ENCODE assay signal across 34 cellular contexts in the genomic region with DNA sequence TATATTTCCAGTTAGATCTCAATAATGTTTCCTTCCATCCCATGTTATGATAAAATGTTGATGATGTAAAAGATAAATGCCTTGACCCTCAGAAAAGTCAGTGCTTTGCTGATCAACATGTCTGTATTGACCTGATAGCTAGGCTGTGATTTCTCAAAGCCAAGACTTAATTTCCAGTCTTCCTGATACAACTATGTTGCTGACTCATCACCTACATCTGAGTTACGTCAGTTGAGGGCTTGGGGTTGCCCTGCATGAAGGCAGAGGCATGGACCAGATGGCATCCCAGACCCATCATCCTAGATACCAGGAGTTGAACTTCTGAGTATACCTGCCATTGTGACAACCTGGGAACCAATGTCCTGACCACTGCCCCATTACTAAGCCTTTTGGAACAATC. TPM values are rescaled to one million over a fixed set of nuclear protein-coding genes. Genes with fewer than 3 reads are reported as not detected.
"Had no signal": no experiment of that assay in that cellular context is flagged by ENCODE, and none has a peak within 500 bp of the region (broad histone marks: within the 10 kb centered on the region; RNA-seq: fewer than 3 reads in every experiment).

No MANE protein-coding gene starts in this region.

- H3K36me3 Mint-ChIP-seq: activated CD8-positive, alpha-beta memory T cell treated with anti-CD3 and anti-CD28 coated beads, Interleukin-2, amount 10 ng/mL, durations not matched to agents 7 days and 5 days; activated naive CD4-positive, alpha-beta T cell treated with anti-CD3 and anti-CD28 coated beads, Interleukin-2, amount 50 U/mL, for 72 hours had no signal

- H3K27ac ChIP-seq: adrenal gland, body of pancreas, KMS-11, SJCRH30, SK-N-MC, WERI-Rb-1 had no signal

- H3K4me2 ChIP-seq: KMS-11 had no signal

- H3K4me1 ChIP-seq: adrenal gland, body of pancreas, SJCRH30 had no signal

- DNase-seq: activated CD4-positive, alpha-beta memory T cell treated with anti-CD3 and anti-CD28 coated beads, Interleukin-2, amount 10 ng/mL, durations not matched to agents 7 days and 5 days; activated CD4-positive, alpha-beta T cell treated with anti-CD3 and anti-CD28 coated beads for 1 hour; activated CD4-positive, alpha-beta T cell treated with anti-CD3 and anti-CD28 coated beads for 48 hours; activated CD4-positive, CD25-positive, alpha-beta regulatory T cell; activated CD8-positive, alpha-beta memory T cell treated with anti-CD3 and anti-CD28 coated beads for 24 hours; activated CD8-positive, alpha-beta memory T cell treated with anti-CD3 and anti-CD28 coated beads, Interleukin-2, amount 10 ng/mL, durations not matched to agents 7 days and 5 days; activated CD8-positive, alpha-beta memory T cell treated with anti-CD3 and anti-CD28 coated beads, Interleukin-2, amount 50 U/mL, for 48 hours; activated gamma-delta T cell; activated naive CD4-positive, alpha-beta T cell treated with Interleukin-2 at 50 U/mL for 16 hours; adrenal gland; body of pancreas; central memory CD4-positive, alpha-beta T cell; NCI-H1105; NCI-H1417 treated with DMSO at 0.1 percent for 48 hours; NCI-H187 treated with DMSO at 0.1 percent for 48 hours; NCI-H2081; NCI-H226; NCI-H446 treated with DMSO at 0.1 percent for 48 hours; NCI-H524; NCI-H69; SHP77; SJCRH30; T1000; WERI-Rb-1 had no signal

- H3K9ac ChIP-seq: KMS-11 had no signal

- H3K9me3 Mint-ChIP-seq: activated CD4-positive, alpha-beta memory T cell treated with anti-CD3 and anti-CD28 coated beads, Interleukin-2, amount 10 ng/mL, durations not matched to agents 7 days and 5 days; activated naive CD4-positive, alpha-beta T cell treated with anti-CD3 and anti-CD28 coated beads, Interleukin-2, amount 50 U/mL, for 72 hours; activated T-helper 2 cell treated with anti-CD3 and anti-CD28 coated beads, Interferon-gamma antibody, Interleukin-2, Interleukin-4, amounts not matched to agents 10 μg/mL and 5 μg/mL and 100 μg/mL, durations not matched to agents 14 hours and 24 hours and 36 hours had no signal

- H3K36me3 ChIP-seq: adrenal gland, SJCRH30, WERI-Rb-1 had no signal

- H3K4me1 Mint-ChIP-seq: activated CD4-positive, alpha-beta memory T cell treated with anti-CD3 and anti-CD28 coated beads, Interleukin-2, amount 10 ng/mL, durations not matched to agents 7 days and 5 days; activated CD8-positive, alpha-beta memory T cell treated with anti-CD3 and anti-CD28 coated beads, Interleukin-2, amount 10 ng/mL, durations not matched to agents 7 days and 5 days had no signal

- H3K4me3 ChIP-seq: adrenal gland, body of pancreas, SJCRH30, SK-N-MC had no signal

- H3K4me3 Mint-ChIP-seq: activated CD4-positive, alpha-beta memory T cell treated with anti-CD3 and anti-CD28 coated beads, Interleukin-2, amount 10 ng/mL, durations not matched to agents 7 days and 5 days; activated CD8-positive, alpha-beta memory T cell treated with anti-CD3 and anti-CD28 coated beads, Interleukin-2, amount 10 ng/mL, durations not matched to agents 7 days and 5 days had no signal

- H3K9me3 ChIP-seq: adrenal gland, body of pancreas, SJCRH30 had no signal

- H3K27ac Mint-ChIP-seq: activated CD4-positive, alpha-beta memory T cell treated with anti-CD3 and anti-CD28 coated beads, Interleukin-2, amount 10 ng/mL, durations not matched to agents 7 days and 5 days; activated CD8-positive, alpha-beta memory T cell treated with anti-CD3 and anti-CD28 coated beads, Interleukin-2, amount 10 ng/mL, durations not matched to agents 7 days and 5 days; activated naive CD4-positive, alpha-beta T cell treated with anti-CD3 and anti-CD28 coated beads, Interleukin-2, amount 50 U/mL, for 72 hours; activated T-helper 2 cell treated with anti-CD3 and anti-CD28 coated beads, Interferon-gamma antibody, Interleukin-2, Interleukin-4, amounts not matched to agents 10 μg/mL and 5 μg/mL and 100 μg/mL, durations not matched to agents 14 hours and 24 hours and 36 hours had no signal

- H3K27me3 ChIP-seq: adrenal gland, body of pancreas, SJCRH30 had no signal

- ATAC-seq: activated CD8-positive, alpha-beta memory T cell treated with anti-CD3 and anti-CD28 coated beads, Interleukin-2, amount 10 ng/mL, durations not matched to agents 7 days and 5 days; activated naive CD4-positive, alpha-beta T cell treated with anti-CD3 and anti-CD28 coated beads, Interleukin-2, amount 50 U/mL, for 72 hours; body of pancreas; Panc1 had no signal

RNA-seq across cellular contexts. Expression of a gene that starts 4.8 kb away (rescaled TPM):
- total RNA-seq: activated CD4-positive, alpha-beta memory T cell treated with anti-CD3 and anti-CD28 coated beads, Interleukin-2, amount 10 ng/mL, durations not matched to agents 7 days and 5 days; activated CD8-positive, alpha-beta memory T cell treated with anti-CD3 and anti-CD28 coated beads, Interleukin-2, amount 10 ng/mL, durations not matched to agents 7 days and 5 days; activated naive CD4-positive, alpha-beta T cell treated with anti-CD3 and anti-CD28 coated beads, Interleukin-2, amount 50 U/mL, for 72 hours; activated T-helper 2 cell treated with anti-CD3 and anti-CD28 coated beads, Interferon-gamma antibody, Interleukin-2, Interleukin-4, amounts not matched to agents 10 μg/mL and 5 μg/mL and 100 μg/mL, durations not matched to agents 14 hours and 24 hours and 36 hours; adrenal gland; astrocyte; body of pancreas; M059J; RPMI7951; SJCRH30; T-helper 1 cell treated with Interleukin-12 subunit alpha and Interleukin-12 subunit beta and Interleukin-4 antibody, amounts not matched to agents 30 ng/mL and 1 ng/mL, for 36 hours; T-helper 2 cell treated with Interferon-gamma antibody and Interleukin-4, amounts not matched to agents 100 ng/mL and 5 ng/mL, for 36 hours had no signal
- polyA plus RNA-seq: adrenal gland had no signal

RNA-seq across cellular contexts. Expression of a gene that starts 5.1 kb away (rescaled TPM):
- total RNA-seq: activated CD4-positive, alpha-beta memory T cell treated with anti-CD3 and anti-CD28 coated beads, Interleukin-2, amount 10 ng/mL, durations not matched to agents 7 days and 5 days; activated CD8-positive, alpha-beta memory T cell treated with anti-CD3 and anti-CD28 coated beads, Interleukin-2, amount 10 ng/mL, durations not matched to agents 7 days and 5 days; activated naive CD4-positive, alpha-beta T cell treated with anti-CD3 and anti-CD28 coated beads, Interleukin-2, amount 50 U/mL, for 72 hours; activated T-helper 2 cell treated with anti-CD3 and anti-CD28 coated beads, Interferon-gamma antibody, Interleukin-2, Interleukin-4, amounts not matched to agents 10 μg/mL and 5 μg/mL and 100 μg/mL, durations not matched to agents 14 hours and 24 hours and 36 hours; adrenal gland; astrocyte; body of pancreas; M059J; RPMI7951; SJCRH30; T-helper 1 cell treated with Interleukin-12 subunit alpha and Interleukin-12 subunit beta and Interleukin-4 antibody, amounts not matched to agents 30 ng/mL and 1 ng/mL, for 36 hours; T-helper 2 cell treated with Interferon-gamma antibody and Interleukin-4, amounts not matched to agents 100 ng/mL and 5 ng/mL, for 36 hours had no signal
- polyA plus RNA-seq: adrenal gland had no signal

RNA-seq across cellular contexts. Expression of a gene that starts 10.4 kb away (rescaled TPM):
- total RNA-seq: activated CD4-positive, alpha-beta memory T cell treated with anti-CD3 and anti-CD28 coated beads, Interleukin-2, amount 10 ng/mL, durations not matched to agents 7 days and 5 days; activated CD8-positive, alpha-beta memory T cell treated with anti-CD3 and anti-CD28 coated beads, Interleukin-2, amount 10 ng/mL, durations not matched to agents 7 days and 5 days; activated naive CD4-positive, alpha-beta T cell treated with anti-CD3 and anti-CD28 coated beads, Interleukin-2, amount 50 U/mL, for 72 hours; activated T-helper 2 cell treated with anti-CD3 and anti-CD28 coated beads, Interferon-gamma antibody, Interleukin-2, Interleukin-4, amounts not matched to agents 10 μg/mL and 5 μg/mL and 100 μg/mL, durations not matched to agents 14 hours and 24 hours and 36 hours; adrenal gland; astrocyte; body of pancreas; M059J; RPMI7951; SJCRH30; T-helper 1 cell treated with Interleukin-12 subunit alpha and Interleukin-12 subunit beta and Interleukin-4 antibody, amounts not matched to agents 30 ng/mL and 1 ng/mL, for 36 hours; T-helper 2 cell treated with Interferon-gamma antibody and Interleukin-4, amounts not matched to agents 100 ng/mL and 5 ng/mL, for 36 hours had no signal
- polyA plus RNA-seq: adrenal gland had no signal

RNA-seq across cellular contexts. Expression of a gene that starts 15.3 kb away (rescaled TPM):
- total RNA-seq: activated CD4-positive, alpha-beta memory T cell treated with anti-CD3 and anti-CD28 coated beads, Interleukin-2, amount 10 ng/mL, durations not matched to agents 7 days and 5 days; activated CD8-positive, alpha-beta memory T cell treated with anti-CD3 and anti-CD28 coated beads, Interleukin-2, amount 10 ng/mL, durations not matched to agents 7 days and 5 days; activated naive CD4-positive, alpha-beta T cell treated with anti-CD3 and anti-CD28 coated beads, Interleukin-2, amount 50 U/mL, for 72 hours; activated T-helper 2 cell treated with anti-CD3 and anti-CD28 coated beads, Interferon-gamma antibody, Interleukin-2, Interleukin-4, amounts not matched to agents 10 μg/mL and 5 μg/mL and 100 μg/mL, durations not matched to agents 14 hours and 24 hours and 36 hours; adrenal gland; astrocyte; body of pancreas; M059J; RPMI7951; SJCRH30; T-helper 1 cell treated with Interleukin-12 subunit alpha and Interleukin-12 subunit beta and Interleukin-4 antibody, amounts not matched to agents 30 ng/mL and 1 ng/mL, for 36 hours; T-helper 2 cell treated with Interferon-gamma antibody and Interleukin-4, amounts not matched to agents 100 ng/mL and 5 ng/mL, for 36 hours had no signal
- polyA plus RNA-seq: adrenal gland had no signal

RNA-seq across cellular contexts. Expression of a gene that starts 25.9 kb away (rescaled TPM):
- total RNA-seq: activated CD4-positive, alpha-beta memory T cell treated with anti-CD3 and anti-CD28 coated beads, Interleukin-2, amount 10 ng/mL, durations not matched to agents 7 days and 5 days; activated CD8-positive, alpha-beta memory T cell treated with anti-CD3 and anti-CD28 coated beads, Interleukin-2, amount 10 ng/mL, durations not matched to agents 7 days and 5 days; activated naive CD4-positive, alpha-beta T cell treated with anti-CD3 and anti-CD28 coated beads, Interleukin-2, amount 50 U/mL, for 72 hours; activated T-helper 2 cell treated with anti-CD3 and anti-CD28 coated beads, Interferon-gamma antibody, Interleukin-2, Interleukin-4, amounts not matched to agents 10 μg/mL and 5 μg/mL and 100 μg/mL, durations not matched to agents 14 hours and 24 hours and 36 hours; adrenal gland; astrocyte; body of pancreas; M059J; RPMI7951; SJCRH30; T-helper 1 cell treated with Interleukin-12 subunit alpha and Interleukin-12 subunit beta and Interleukin-4 antibody, amounts not matched to agents 30 ng/mL and 1 ng/mL, for 36 hours; T-helper 2 cell treated with Interferon-gamma antibody and Interleukin-4, amounts not matched to agents 100 ng/mL and 5 ng/mL, for 36 hours had no signal
- polyA plus RNA-seq: adrenal gland had no signal
